In genomic region chr19:15328312-15328711, GRCh38 we compare ENCODE assay signal across 13 cellular contexts. TPM values are rescaled to one million over a fixed set of nuclear protein-coding genes. Genes with fewer than 3 reads are reported as not detected.
DNase-seq lines count a peak whose midpoint lies in the region; ATAC-seq and TF ChIP-seq lines count a peak whose summit lies in the region.
"Had no signal": no experiment of that assay in that cellular context is flagged by ENCODE, and none has a peak within 500 bp of the region (broad histone marks: within the 10 kb centered on the region; RNA-seq: fewer than 3 reads in every experiment).

No MANE protein-coding gene starts in this region.

- CTCF ChIA-PET in activated B cell treated with CpG ODN at 0.5 μM for 24 hours (lab: Charles Lee), result no interaction called here

- intact Hi-C loops in activated B cell treated with CpG ODN at 0.5 μM for 24 hours (cut with micrococcal nuclease) (no loop called here), dorsolateral prefrontal cortex (cut with DNase I) (no loop called here)

- POLR2A ChIA-PET in activated B cell treated with CpG ODN at 0.5 μM for 24 hours (lab: Charles Lee), result no interaction called here

- ATAC-seq in activated B cell treated with CpG ODN at 0.5 μM for 24 hours (ENCODE audit: low read depth) (no peak), memory B cell (ENCODE audit: low read depth) (no peak), GM18870 (IDR thresholded peaks at IDR 0.05; ENCODE audit: unreplicated experiment) (no peak), HG03159 (IDR thresholded peaks at IDR 0.05; ENCODE audit: unreplicated experiment) (no peak)

- H3K27me3 Mint-ChIP-seq in activated B cell treated with CpG ODN at 0.5 μM for 24 hours (no peaks in the 10 kb centered on the region), memory B cell (no peaks in the 10 kb centered on the region)

- peak overlapping the region; percentile 18 for H3K27ac Mint-ChIP-seq in activated B cell treated with CpG ODN at 0.5 μM for 24 hours
- H3K27ac Mint-ChIP-seq in memory B cell, result peak overlapping the region; percentile 70

- no peaks in the 10 kb centered on the region for H3K27me3 ChIP-seq in dorsolateral prefrontal cortex

- H3K4me3 ChIP-seq in dorsolateral prefrontal cortex, result peak overlapping the region in 5 of 59 donors; percentile 3 to 12 (median 6)

- TF ChIP-seq CTCF in activated B cell treated with CpG ODN at 0.5 μM for 24 hours (IDR thresholded peaks at IDR 0.05) (no peak), dorsolateral prefrontal cortex (IDR thresholded peaks at IDR 0.05 in 54 of 56, conservative IDR thresholded peaks at IDR 0.05 in 2 of 56; ENCODE audit: low read depth in 1 of 56, partially characterized antibody in 56 of 56) (no peak)

- H3K4me1 Mint-ChIP-seq in activated B cell treated with CpG ODN at 0.5 μM for 24 hours (peaks cover 88% of the 10 kb centered on the region), memory B cell (peaks cover 55% of the 10 kb centered on the region)

- DNase-seq in AG08396 (ENCODE audit: low spot score), result peak; percentile 6
- peak; percentile 27 for DNase-seq in DMS114 treated with DMSO at 0.1 percent for 48 hours (lab: John Stamatoyannopoulos, UW; ENCODE audit: unreplicated experiment)
- DNase-seq in activated B cell treated with CpG ODN at 0.5 μM for 24 hours, result no peak
- no peak for DNase-seq in memory B cell (ENCODE audit: low spot score in 2 of 2)
- no peak for DNase-seq in NCI-H524 treated with DMSO at 0.1 percent for 48 hours (lab: John Stamatoyannopoulos, UW)
- DNase-seq in dorsolateral prefrontal cortex, result no peak
- DNase-seq: activated CD8-positive, alpha-beta memory T cell treated with anti-CD3 and anti-CD28 coated beads for 24 hours; GOT3; NCI-H1694; OCI-M1 had no signal

- H3K4me3 Mint-ChIP-seq in activated B cell treated with CpG ODN at 0.5 μM for 24 hours (peak overlapping the region; percentile 50), memory B cell (no peak overlapping the region)

- H3K9me3 Mint-ChIP-seq in activated B cell treated with CpG ODN at 0.5 μM for 24 hours (no peaks in the 10 kb centered on the region), memory B cell (no peaks in the 10 kb centered on the region)
- H3K9me3 Mint-ChIP-seq: T-helper 2 cell treated with Interferon-gamma antibody and Interleukin-4, amounts not matched to agents 5 μg/mL and 100 μg/mL, for 36 hours had no signal

- H3K36me3 Mint-ChIP-seq in activated B cell treated with CpG ODN at 0.5 μM for 24 hours (ENCODE audit: low read depth) (peaks cover 27% of the 10 kb centered on the region), memory B cell (peaks cover 3% of the 10 kb centered on the region)

- H3K27ac ChIP-seq in dorsolateral prefrontal cortex, result no peak overlapping the region

RNA-seq across cellular contexts. Expression of gene BRD4, which starts 4.0 kb away (rescaled TPM):
- 144 and 164 TPM in 2 replicates for total RNA-seq in activated B cell treated with CpG ODN at 0.5 μM for 24 hours
- total RNA-seq in dorsolateral prefrontal cortex, result 100 to 1,000 TPM in 99 of 120 experiments, 10 to 100 TPM in 21; 84.8 to 154 (median 112) TPM

RNA-seq across cellular contexts. Expression of gene AKAP8, which starts 51.3 kb away (rescaled TPM):
- 74.8 and 79.0 TPM in 2 replicates for total RNA-seq in activated B cell treated with CpG ODN at 0.5 μM for 24 hours
- 10 to 100 TPM; 18.6 to 51.6 (median 29.6) TPM for total RNA-seq in dorsolateral prefrontal cortex

Comparison
In these comparisons a context has a peak if more than half of its experiments do, and no peak if none do; other contexts are left out.
1. DNase-seq: peak in AG08396 (single experiment) and DMS114 treated with DMSO at 0.1 percent for 48 hours (single experiment); none in activated B cell treated with CpG ODN at 0.5 μM for 24 hours (single experiment), memory B cell (0 of 2), NCI-H524 treated with DMSO at 0.1 percent for 48 hours (single experiment) and dorsolateral prefrontal cortex (0 of 10).